Comparison of ENCODE assay signal across 1 cellular context in the genomic region with DNA sequence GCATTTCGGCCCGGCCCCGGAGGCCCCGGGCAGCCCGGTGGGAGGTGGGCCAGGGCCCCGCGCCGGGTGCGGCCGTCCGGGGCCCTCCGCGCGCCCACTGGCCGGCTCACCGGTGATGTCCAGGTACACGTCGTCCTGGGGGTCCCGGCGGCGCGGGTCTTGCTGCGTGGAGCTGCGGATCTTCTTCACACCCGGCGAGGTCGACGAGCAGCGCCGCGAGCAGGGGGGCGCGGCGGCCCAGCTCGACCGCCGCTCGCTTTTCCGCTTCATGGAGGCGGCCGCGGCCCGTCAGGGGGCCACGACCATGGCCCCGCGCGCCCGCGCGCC.
TF ChIP-seq lines count a peak whose summit lies in the region.

No MANE protein-coding gene starts in this region.

TF ChIP-seq in neural cell, 6 proteins besides CTCF, POLR2A, EP300 and RAD21 (continued from another document):
- TF ChIP-seq, protein P1, sequence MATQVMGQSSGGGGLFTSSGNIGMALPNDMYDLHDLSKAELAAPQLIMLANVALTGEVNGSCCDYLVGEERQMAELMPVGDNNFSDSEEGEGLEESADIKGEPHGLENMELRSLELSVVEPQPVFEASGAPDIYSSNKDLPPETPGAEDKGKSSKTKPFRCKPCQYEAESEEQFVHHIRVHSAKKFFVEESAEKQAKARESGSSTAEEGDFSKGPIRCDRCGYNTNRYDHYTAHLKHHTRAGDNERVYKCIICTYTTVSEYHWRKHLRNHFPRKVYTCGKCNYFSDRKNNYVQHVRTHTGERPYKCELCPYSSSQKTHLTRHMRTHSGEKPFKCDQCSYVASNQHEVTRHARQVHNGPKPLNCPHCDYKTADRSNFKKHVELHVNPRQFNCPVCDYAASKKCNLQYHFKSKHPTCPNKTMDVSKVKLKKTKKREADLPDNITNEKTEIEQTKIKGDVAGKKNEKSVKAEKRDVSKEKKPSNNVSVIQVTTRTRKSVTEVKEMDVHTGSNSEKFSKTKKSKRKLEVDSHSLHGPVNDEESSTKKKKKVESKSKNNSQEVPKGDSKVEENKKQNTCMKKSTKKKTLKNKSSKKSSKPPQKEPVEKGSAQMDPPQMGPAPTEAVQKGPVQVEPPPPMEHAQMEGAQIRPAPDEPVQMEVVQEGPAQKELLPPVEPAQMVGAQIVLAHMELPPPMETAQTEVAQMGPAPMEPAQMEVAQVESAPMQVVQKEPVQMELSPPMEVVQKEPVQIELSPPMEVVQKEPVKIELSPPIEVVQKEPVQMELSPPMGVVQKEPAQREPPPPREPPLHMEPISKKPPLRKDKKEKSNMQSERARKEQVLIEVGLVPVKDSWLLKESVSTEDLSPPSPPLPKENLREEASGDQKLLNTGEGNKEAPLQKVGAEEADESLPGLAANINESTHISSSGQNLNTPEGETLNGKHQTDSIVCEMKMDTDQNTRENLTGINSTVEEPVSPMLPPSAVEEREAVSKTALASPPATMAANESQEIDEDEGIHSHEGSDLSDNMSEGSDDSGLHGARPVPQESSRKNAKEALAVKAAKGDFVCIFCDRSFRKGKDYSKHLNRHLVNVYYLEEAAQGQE (IDR thresholded peaks at IDR 0.05; ENCODE audit: borderline replicate concordance), result no peak
TF ChIP-seq in neural cell: peak in this region for 1.
